9 cellular contexts compared by ENCODE assay signal in the genomic region with DNA sequence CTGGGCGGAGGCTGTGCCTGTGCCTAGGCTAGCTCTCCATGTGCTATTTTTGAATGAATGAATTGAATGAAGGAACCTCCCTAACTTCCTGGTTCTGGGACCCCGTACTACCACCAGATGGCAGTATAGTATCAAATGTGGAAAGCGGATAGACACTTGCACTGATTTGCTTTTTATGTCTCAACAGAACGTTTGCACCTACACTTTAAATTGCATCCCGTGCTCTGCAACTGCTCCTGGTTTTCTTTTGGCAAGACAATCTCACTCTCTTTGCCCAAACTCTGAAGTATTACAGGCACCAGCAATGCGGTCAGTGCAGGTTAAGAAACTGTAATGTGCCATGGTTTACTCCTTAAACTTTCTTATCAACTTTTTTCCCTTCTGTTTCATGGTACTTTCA. TPM values are rescaled to one million over a fixed set of nuclear protein-coding genes. Genes with fewer than 3 reads are reported as not detected.
DNase-seq lines count a peak whose midpoint lies in the region; ATAC-seq, FAIRE-seq and TF ChIP-seq lines count a peak whose summit lies in the region.
"Had no signal": no experiment of that assay in that cellular context is flagged by ENCODE, and none has a peak within 500 bp of the region (broad histone marks: within the 10 kb centered on the region; RNA-seq: fewer than 3 reads in every experiment).

No MANE protein-coding gene starts in this region.

- H3K4me1 ChIP-seq in neural progenitor cell, result peaks cover 49% of the 10 kb centered on the region

- TF ChIP-seq POLR2A in GM12892 (IDR thresholded peaks at IDR 0.05; ENCODE audit: low read depth, low read length), result no peak

- peaks cover 55% of the 10 kb centered on the region for H3F3A ChIP-seq in neural progenitor cell (ENCODE audit: low read depth)

- H3K4me3 Mint-ChIP-seq in neural progenitor cell, result no peak overlapping the region

- ATAC-seq in HG02943 (IDR thresholded peaks at IDR 0.05; ENCODE audit: low read depth, unreplicated experiment), result peak; percentile 81

- H3K9ac ChIP-seq in neural progenitor cell, result no peak overlapping the region

- peaks cover 5% of the 10 kb centered on the region for H3K27me3 ChIP-seq in neural progenitor cell

- no peak overlapping the region for H3K27ac Mint-ChIP-seq in neural progenitor cell
- H3K27ac Mint-ChIP-seq: IgD-negative memory B cell had no signal

- H3K27me3 Mint-ChIP-seq in neural progenitor cell (ENCODE audit: insufficient read depth, low read depth), result peaks cover 13% of the 10 kb centered on the region

- DNase-seq in AML-193 (lab: John Stamatoyannopoulos, UW), result peak; percentile 35 to 60
- DNase-seq in GM12892 (ENCODE audit: insufficient read length), result no peak
- DNase-seq in NCI-H2196 (lab: John Stamatoyannopoulos, UW; ENCODE audit: unreplicated experiment), result peak; percentile 54
- peak; percentile 21 for DNase-seq in activated CD4-positive, alpha-beta T cell treated with anti-CD3 and anti-CD28 coated beads, Interleukin-2, amount 50 U/mL, for 1 hour
- DNase-seq in fibroblast of pulmonary artery (ENCODE audit: low read depth), result peak; percentile 81
- DNase-seq in neural progenitor cell (ENCODE audit: low spot score), result peak; percentile 81
- no peak for DNase-seq in 8988T

- H3K36me3 Mint-ChIP-seq in neural progenitor cell, result no peaks in the 10 kb centered on the region
- H3K36me3 Mint-ChIP-seq: IgD-negative memory B cell had no signal

- peak; percentile 97 for TF ChIP-seq CTCF in fibroblast of pulmonary artery (IDR thresholded peaks at IDR 0.05; ENCODE audit: low read length, missing control alignments)
- peak; percentile 97 for TF ChIP-seq CTCF in neural progenitor cell (IDR thresholded peaks at IDR 0.05)

- H3K27ac ChIP-seq in neural progenitor cell, result no peak overlapping the region

- peaks cover 17% of the 10 kb centered on the region for H3K79me2 ChIP-seq in neural progenitor cell (ENCODE audit: low read depth)

- H3K4me2 ChIP-seq in neural progenitor cell, result peak overlapping the region; percentile 81

- peaks cover 29% of the 10 kb centered on the region for H4K20me1 ChIP-seq in neural progenitor cell (ENCODE audit: low read depth)

- no peak overlapping the region for H3K4me3 ChIP-seq in fibroblast of pulmonary artery (replicated peaks; ENCODE audit: low read depth, low read length)
- H3K4me3 ChIP-seq in neural progenitor cell, result no peak overlapping the region

- no peaks in the 10 kb centered on the region for H3K36me3 ChIP-seq in neural progenitor cell

- peaks cover 44% of the 10 kb centered on the region for H3K4me1 Mint-ChIP-seq in neural progenitor cell

- no peaks in the 10 kb centered on the region for H3K9me3 Mint-ChIP-seq in neural progenitor cell
- H3K9me3 Mint-ChIP-seq: IgD-negative memory B cell had no signal

- no peaks in the 10 kb centered on the region for H3K9me3 ChIP-seq in neural progenitor cell (ENCODE audit: low read depth)

- FAIRE-seq in GM12892 (lab: Jason Lieb, UNC), result peak; percentile 57

- no peak overlapping the region for H2AFZ ChIP-seq in neural progenitor cell (replicated peaks)

RNA-seq across cellular contexts. Expression of a gene that starts 6.5 kb away (rescaled TPM):
- polyA plus RNA-seq in GM12892 (2012; ENCODE audit: missing spikeins), result not detected
- 5.0 and 20.7 TPM in 2 replicates for total RNA-seq in neural progenitor cell (ENCODE audit: low replicate concordance)
- polyA plus RNA-seq: IgD-negative memory B cell had no signal

RNA-seq across cellular contexts. Expression of a gene that starts 30.4 kb away (rescaled TPM):
- not detected for polyA plus RNA-seq in GM12892 (2012; ENCODE audit: missing spikeins)
- not detected in 2 replicates for total RNA-seq in neural progenitor cell (ENCODE audit: low replicate concordance)
- polyA plus RNA-seq: IgD-negative memory B cell had no signal

Comparison
In these comparisons a context has a peak if more than half of its experiments do, and no peak if none do; other contexts are left out.
1. DNase-seq: peak in AML-193 (2 of 2), NCI-H2196 (single experiment), activated CD4-positive, alpha-beta T cell treated with anti-CD3 and anti-CD28 coated beads, Interleukin-2, amount 50 U/mL, for 1 hour (single experiment), fibroblast of pulmonary artery (single experiment) and neural progenitor cell (single experiment); none in GM12892 (single experiment) and 8988T (single experiment).